ENCODE assay signal across 13 cellular contexts in the genomic region with DNA sequence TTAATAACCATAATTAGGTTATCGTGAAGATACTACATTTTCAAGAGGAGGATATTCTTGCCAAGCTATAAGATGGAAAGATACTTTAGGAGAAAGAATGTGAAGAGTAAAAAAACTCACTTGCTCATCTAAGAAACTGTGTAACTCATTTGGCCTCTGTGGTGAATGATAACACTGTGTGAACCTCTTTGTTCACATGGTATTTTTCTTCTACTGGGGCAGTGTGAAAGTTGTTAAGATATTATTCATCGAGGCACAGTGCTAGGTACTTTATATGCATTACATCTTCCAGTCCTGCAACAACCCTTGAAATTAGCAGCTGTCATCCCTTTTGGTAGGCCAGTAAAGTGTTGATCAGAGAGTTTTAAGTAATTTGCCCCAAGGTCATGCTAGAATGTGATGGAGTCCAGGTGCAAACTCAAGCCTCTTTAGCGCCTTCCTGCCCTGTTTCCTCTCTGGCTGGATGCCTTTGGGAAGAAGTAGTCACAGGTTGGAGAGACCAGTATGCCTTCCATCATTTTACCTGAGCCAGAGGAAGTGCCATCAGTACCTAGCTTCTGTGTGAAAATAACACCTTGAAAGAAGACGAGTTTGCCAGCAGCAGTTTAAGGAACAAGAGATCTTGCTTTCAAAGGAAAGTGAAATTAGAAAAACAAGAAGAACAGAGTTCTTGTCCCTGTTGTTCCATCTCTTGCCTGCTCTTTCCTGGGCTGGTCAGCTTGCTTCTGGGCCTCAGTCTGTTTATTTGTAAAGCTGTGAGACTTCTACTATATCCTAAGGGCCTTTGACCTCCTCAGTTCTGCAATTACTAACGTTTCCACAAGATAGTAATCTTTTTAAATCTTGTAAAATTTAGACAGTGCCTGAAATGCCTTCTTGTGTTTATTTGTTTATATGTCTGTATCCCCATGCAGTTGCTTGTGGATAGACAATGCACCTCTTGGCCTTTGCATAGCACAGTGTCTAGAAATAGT.
DNase-seq lines count a peak whose midpoint lies in the region; ATAC-seq and TF ChIP-seq lines count a peak whose summit lies in the region.
"Had no signal": no experiment of that assay in that cellular context is flagged by ENCODE, and none has a peak within 500 bp of the region (broad histone marks: within the 10 kb centered on the region; RNA-seq: fewer than 3 reads in every experiment).

No MANE protein-coding gene starts in this region.

- intact Hi-C loops in mammary epithelial cell (cut with micrococcal nuclease) = no loop called here

- in situ Hi-C loops in mammary epithelial cell (cut with MboI; ENCODE audit: low sequenced_read_pairs in 2 of 2) = no loop called here

- WGBS in mammary epithelial cell (ENCODE audit: low coverage, missing lambda C conversion rate) = 41% methylated on average over 5 of the region's 5 CpGs

- dilution Hi-C loops in mammary epithelial cell (cut with HindIII; ENCODE audit: low sequenced_read_pairs) = loop anchor here (5.0 kb wide), 1 partner anchor 39 kb away; no protein-coding TSS in a partner anchor

- H3K4me3 ChIP-seq in mammary epithelial cell (replicated peaks in 1 of 3; ENCODE audit: insufficient read depth in 1 of 3, low read depth in 2 of 3, low read length in 3 of 3) (no peak overlapping the region), neutrophil (ENCODE audit: low read depth in 1 of 2, low read length in 1 of 2) (no peak overlapping the region)
- H3K4me3 ChIP-seq: lung, right lobe of liver had no signal

- H3K4me1 ChIP-seq in mammary epithelial cell (ENCODE audit: insufficient read depth, low read length) (peaks cover 40% of the 10 kb centered on the region), neutrophil (ENCODE audit: control insufficient read depth in 1 of 2, insufficient read depth in 1 of 2, low read depth in 1 of 2, low read length in 1 of 2) (peaks cover 24 to 38% of the 10 kb centered on the region in 2 experiments)

- peak; percentile 36 for ATAC-seq in GM18520 (IDR thresholded peaks at IDR 0.05; ENCODE audit: unreplicated experiment)
- peak; percentile 55 for ATAC-seq in HG03025 (IDR thresholded peaks at IDR 0.05; ENCODE audit: low FRiP score, unreplicated experiment)
- no peak for ATAC-seq in GM18873 (IDR thresholded peaks at IDR 0.05; ENCODE audit: low FRiP score, unreplicated experiment)

- no TSS peak for BruUV-seq in mammary epithelial cell (replicated peaks; lab: Mats Ljungman, UMichigan)

- DNase-seq in mammary epithelial cell (no peak), DMS114 treated with DMSO at 0.1 percent for 48 hours (lab: John Stamatoyannopoulos, UW; ENCODE audit: unreplicated experiment) (no peak), AG20443 (ENCODE audit: low spot score) (no peak), D341Med (ENCODE audit: low spot score) (no peak)
- DNase-seq: DMS79 treated with DMSO at 0.1 percent for 48 hours, NCI-H82, right lobe of liver had no signal

- H3K79me2 ChIP-seq in mammary epithelial cell (ENCODE audit: insufficient read depth, low read length) = peaks cover 94% of the 10 kb centered on the region

- H3K4me2 ChIP-seq in mammary epithelial cell (ENCODE audit: insufficient read depth, low read depth, low read length) = peak overlapping the region; percentile 48
- H3K4me2 ChIP-seq: KMS-11 had no signal

- no peak overlapping the region for H3K9ac ChIP-seq in mammary epithelial cell (ENCODE audit: insufficient read depth, low read length)
- H3K9ac ChIP-seq: KMS-11 had no signal

- H3K27ac ChIP-seq in mammary epithelial cell (ENCODE audit: insufficient read depth, low read depth, low read length) (no peak overlapping the region), neutrophil (peak overlapping the region; percentile 67)
- H3K27ac ChIP-seq: KMS-11 had no signal

- H4K20me1 ChIP-seq in mammary epithelial cell (ENCODE audit: insufficient read depth, low read length) = peaks cover 2% of the 10 kb centered on the region

- H3K9me3 ChIP-seq in mammary epithelial cell (replicated peaks; ENCODE audit: insufficient read depth, low read length) = no peaks in the 10 kb centered on the region
- H3K9me3 ChIP-seq in neutrophil = no peaks in the 10 kb centered on the region
- H3K9me3 ChIP-seq: right lobe of liver had no signal

- H3K36me3 ChIP-seq in mammary epithelial cell (ENCODE audit: insufficient read depth, low read length) = peaks cover 3% of the 10 kb centered on the region
- no peaks in the 10 kb centered on the region for H3K36me3 ChIP-seq in neutrophil
- H3K36me3 ChIP-seq: right lobe of liver had no signal

- H3K27me3 ChIP-seq in mammary epithelial cell (ENCODE audit: insufficient read depth, low read length) (no peaks in the 10 kb centered on the region), neutrophil (no peaks in the 10 kb centered on the region)
- H3K27me3 ChIP-seq: right lobe of liver had no signal

- no peak for TF ChIP-seq CTCF in mammary epithelial cell (conservative IDR thresholded peaks at IDR 0.05 in 1 of 2, IDR thresholded peaks at IDR 0.05 in 1 of 2; ENCODE audit: extremely low read depth in 1 of 2, insufficient read depth in 1 of 2, low read depth in 1 of 2, low read length in 2 of 2)
- TF ChIP-seq CTCF in neutrophil (IDR thresholded peaks at IDR 0.05) = no peak

- CTCF ChIA-PET in mammary epithelial cell (lab: Charles Lee; ENCODE audit: low non-redundant PET) = no interaction called here

- H2AFZ ChIP-seq in mammary epithelial cell (ENCODE audit: low read depth, low read length) = no peak overlapping the region
